In the genomic region with DNA sequence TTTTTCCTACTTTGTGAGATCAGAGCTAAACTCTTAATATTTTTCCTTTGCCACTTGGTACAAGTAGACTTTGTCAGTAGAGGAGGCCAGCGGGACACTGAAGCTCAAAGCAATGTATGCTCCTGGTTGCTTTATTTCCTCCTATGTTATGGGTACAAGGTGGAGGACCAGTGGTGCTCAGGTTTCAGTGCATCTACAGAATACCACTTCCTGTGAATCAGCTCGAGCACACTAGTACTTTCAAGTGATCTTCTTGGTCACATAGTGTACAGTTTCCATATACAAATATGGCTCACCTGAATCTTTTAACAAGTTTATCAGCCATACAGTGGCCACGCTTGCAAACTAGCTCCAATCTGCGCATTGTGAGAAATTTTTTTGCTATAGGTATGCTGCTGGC, we compare ENCODE assay signal across 18 cellular contexts.
"Had no signal": no experiment of that assay in that cellular context is flagged by ENCODE, and none has a peak within 500 bp of the region (broad histone marks: within the 10 kb centered on the region; RNA-seq: fewer than 3 reads in every experiment).

No MANE protein-coding gene starts in this region.

- H3K9me3 ChIP-seq: gastroesophageal sphincter, suprapubic skin had no signal

- H3K27ac ChIP-seq: epithelial cell of prostate, gastroesophageal sphincter, left ventricle myocardium inferior, stomach, suprapubic skin, tibial nerve had no signal

- H3K27ac Mint-ChIP-seq: activated CD4-positive, alpha-beta memory T cell treated with anti-CD3 and anti-CD28 coated beads for 36 hours; naive thymus-derived CD4-positive, alpha-beta T cell; stimulated activated effector memory CD8-positive, alpha-beta T cell treated with anti-CD3 and anti-CD28 coated beads, Interleukin-12 subunit alpha, Interleukin-12 subunit beta, amount 100 ng/mL, for 72 hours had no signal

- H3K36me3 ChIP-seq: gastroesophageal sphincter, left ventricle myocardium inferior, stomach, suprapubic skin, tibial nerve had no signal

- H3K27me3 Mint-ChIP-seq: activated CD4-positive, alpha-beta memory T cell treated with anti-CD3 and anti-CD28 coated beads for 36 hours; naive thymus-derived CD4-positive, alpha-beta T cell had no signal

- H3K4me3 ChIP-seq: gastroesophageal sphincter, left ventricle myocardium inferior, stomach, suprapubic skin, tibial nerve had no signal

- H3K27me3 ChIP-seq: gastroesophageal sphincter, stomach, suprapubic skin, tibial nerve had no signal

- H3K4me3 Mint-ChIP-seq: activated CD4-positive, alpha-beta memory T cell treated with anti-CD3 and anti-CD28 coated beads for 36 hours; naive thymus-derived CD4-positive, alpha-beta T cell; neural crest cell; stimulated activated effector memory CD8-positive, alpha-beta T cell treated with anti-CD3 and anti-CD28 coated beads, Interleukin-12 subunit alpha, Interleukin-12 subunit beta, amount 100 ng/mL, for 72 hours had no signal

- H3K36me3 Mint-ChIP-seq: activated CD4-positive, alpha-beta memory T cell treated with anti-CD3 and anti-CD28 coated beads for 36 hours; naive thymus-derived CD4-positive, alpha-beta T cell; stimulated activated effector memory CD8-positive, alpha-beta T cell treated with anti-CD3 and anti-CD28 coated beads, Interleukin-12 subunit alpha, Interleukin-12 subunit beta, amount 100 ng/mL, for 72 hours had no signal

- ATAC-seq: gastroesophageal sphincter; naive thymus-derived CD4-positive, alpha-beta T cell; sciatic nerve; stimulated activated effector memory CD8-positive, alpha-beta T cell treated with anti-CD3 and anti-CD28 coated beads, Interleukin-12 subunit alpha, Interleukin-12 subunit beta, amount 100 ng/mL, for 72 hours had no signal

- H3K4me1 Mint-ChIP-seq: naive thymus-derived CD4-positive, alpha-beta T cell; neural crest cell; stimulated activated effector memory CD8-positive, alpha-beta T cell treated with anti-CD3 and anti-CD28 coated beads, Interleukin-12 subunit alpha, Interleukin-12 subunit beta, amount 100 ng/mL, for 72 hours had no signal

- DNase-seq: activated CD4-positive, alpha-beta memory T cell treated with anti-CD3 and anti-CD28 coated beads for 36 hours; activated CD4-positive, alpha-beta T cell treated with anti-CD3 and anti-CD28 coated beads for 4 hours; activated CD4-positive, CD25-positive, alpha-beta regulatory T cell; activated naive CD4-positive, alpha-beta T cell treated with Interleukin-2 at 50 U/mL for 16 hours; activated T-cell treated with anti-CD3 and anti-CD28 coated beads, Interleukin-2, amount 50 U/mL, for 48 hours; cortex of kidney; left ventricle myocardium inferior; naive thymus-derived CD4-positive, alpha-beta T cell; small intestine; stimulated activated CD4-positive, alpha-beta T cell treated with anti-CD3 and anti-CD28 coated beads, Interleukin-2, amount 100 ng/mL, for 24 hours; stomach had no signal

- H3K4me1 ChIP-seq: gastroesophageal sphincter, left ventricle myocardium inferior, stomach, suprapubic skin, tibial nerve had no signal
